ENCODE assay signal across 14 cellular contexts in the genomic region with DNA sequence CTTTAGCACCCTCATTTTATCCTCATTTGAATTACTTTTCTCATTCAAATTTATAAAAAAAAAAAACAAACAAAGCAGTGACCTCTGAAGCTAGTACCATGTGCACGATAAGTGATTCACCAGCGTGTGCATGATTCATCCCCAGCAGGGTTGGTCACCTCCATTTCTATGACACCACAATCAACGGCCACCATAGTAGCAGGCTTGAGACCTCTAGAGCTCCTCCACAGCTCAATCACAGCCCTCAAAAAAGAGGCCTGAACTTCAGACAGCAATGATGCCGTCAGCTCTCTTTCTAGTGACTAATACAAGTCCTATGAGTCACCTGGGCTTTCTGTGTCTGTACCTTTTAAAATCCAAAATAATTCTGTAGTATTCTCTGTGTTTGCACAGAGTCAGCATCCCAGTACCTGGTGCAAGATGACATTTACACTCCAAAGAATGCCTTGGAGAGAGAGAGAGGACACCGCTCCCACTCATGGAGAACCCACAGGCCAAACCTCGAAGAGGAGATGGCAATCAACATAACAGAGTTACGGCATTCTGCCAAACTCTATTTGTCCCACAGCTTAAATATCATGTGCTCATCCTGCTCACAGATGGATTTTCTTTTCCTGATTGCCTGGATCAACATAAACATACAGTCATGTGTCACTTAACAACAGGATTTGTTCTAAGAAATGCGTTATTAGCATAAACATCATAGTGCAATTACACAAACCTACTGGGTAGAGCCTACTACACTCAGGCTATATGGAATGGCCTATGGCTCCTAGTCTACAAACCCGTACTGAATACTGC. TPM values are rescaled to one million over a fixed set of nuclear protein-coding genes. Genes with fewer than 3 reads are reported as not detected.
DNase-seq lines count a peak whose midpoint lies in the region; ATAC-seq and TF ChIP-seq lines count a peak whose summit lies in the region.
"Had no signal": no experiment of that assay in that cellular context is flagged by ENCODE, and none has a peak within 500 bp of the region (broad histone marks: within the 10 kb centered on the region; RNA-seq: fewer than 3 reads in every experiment).

No MANE protein-coding gene starts in this region.

- H3K4me3 ChIP-seq in kidney epithelial cell (ENCODE audit: low read depth, low read length) = no peak overlapping the region
- H3K4me3 ChIP-seq: K562, PC-9 had no signal

- DNase-seq in ELR (ENCODE audit: low read depth) = peak; percentile 0
- peak; percentile 56 for DNase-seq in LoVo (ENCODE audit: low spot score)
- peak; percentile 51 for DNase-seq in kidney epithelial cell (ENCODE audit: low read depth)
- DNase-seq in GM03348 (ENCODE audit: low spot score) = no peak
- no peak for DNase-seq in Right ventricle myocardium inferior (ENCODE audit: missing footprints)
- DNase-seq in SKM-1 (lab: John Stamatoyannopoulos, UW; ENCODE audit: unreplicated experiment) = no peak
- DNase-seq: activated CD4-positive, alpha-beta T cell treated with anti-CD3 and anti-CD28 coated beads for 4 hours; anterior cingulate cortex; CD4-positive, CD25-positive, alpha-beta regulatory T cell; PC-9; stimulated activated CD4-positive, alpha-beta T cell treated with anti-CD3 and anti-CD28 coated beads, Interleukin-4, amount 100 ng/mL, for 24 hours had no signal

- H3K27me3 ChIP-seq in kidney epithelial cell (ENCODE audit: control insufficient read depth, insufficient read depth, low read length) = no peaks in the 10 kb centered on the region

- ATAC-seq in GM21723 (IDR thresholded peaks at IDR 0.05; ENCODE audit: unreplicated experiment) (peak; percentile 70), GM18517 (IDR thresholded peaks at IDR 0.05; ENCODE audit: unreplicated experiment) (no peak), Right ventricle myocardium inferior (no peak)
- ATAC-seq: K562 had no signal

- TF ChIP-seq CTCF in kidney epithelial cell (IDR thresholded peaks at IDR 0.05; ENCODE audit: insufficient read depth, low read length, poor library complexity, severe bottlenecking) = no peak

- intact Hi-C loops in Right ventricle myocardium inferior (cut with DNase I) = no loop called here

- no peaks in the 10 kb centered on the region for H3K36me3 ChIP-seq in kidney epithelial cell (ENCODE audit: control insufficient read depth, insufficient read depth, low read length)

RNA-seq across cellular contexts. Expression of gene L3MBTL4, which starts 58.7 kb away (rescaled TPM):
- total RNA-seq in kidney epithelial cell = 9.8 and 12.5 TPM in 2 replicates
- total RNA-seq in Right ventricle myocardium inferior = 1.1 TPM
- total RNA-seq: K562, PC-9 had no signal

Comparison
In these comparisons a context has a peak if more than half of its experiments do, and no peak if none do; other contexts are left out.
1. DNase-seq: peak in ELR (single experiment), LoVo (single experiment) and kidney epithelial cell (single experiment); none in GM03348 (single experiment), Right ventricle myocardium inferior (single experiment) and SKM-1 (single experiment).